In the genomic region with DNA sequence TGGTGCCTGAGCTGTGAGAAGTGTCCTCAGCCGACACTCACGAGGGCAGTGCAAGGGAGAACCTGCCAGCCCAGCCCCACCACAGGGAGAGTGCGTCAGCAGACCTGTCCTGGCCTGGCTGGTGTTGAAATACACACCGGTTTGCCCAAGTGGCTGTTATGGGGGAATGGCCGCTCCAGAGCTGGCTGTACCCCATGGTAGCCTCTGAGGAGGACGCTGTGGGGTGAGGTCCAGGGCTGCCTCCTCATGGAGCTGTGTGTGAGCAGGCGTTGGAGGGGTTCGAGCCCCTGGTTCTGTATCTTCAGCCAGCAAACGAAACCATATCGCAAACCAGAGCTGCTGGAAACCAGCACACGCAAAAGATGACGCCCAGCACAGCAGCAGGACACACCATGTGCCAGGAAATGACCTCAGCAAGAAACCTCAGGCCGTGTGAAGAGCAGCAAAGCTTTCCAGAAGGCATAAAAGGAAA, we compare ENCODE assay signal across 8 cellular contexts. TPM values are rescaled to one million over a fixed set of nuclear protein-coding genes. Genes with fewer than 3 reads are reported as not detected.
DNase-seq lines count a peak whose midpoint lies in the region; ATAC-seq and TF ChIP-seq lines count a peak whose summit lies in the region.

No MANE protein-coding gene starts in this region.

- peak overlapping the region in 1 of 2 experiments; percentile 28 for H3K23ac ChIP-seq in mesenchymal stem cell (ENCODE audit: low read length in 2 of 2)

- H3K36me3 Mint-ChIP-seq in activated naive CD4-positive, alpha-beta T cell treated with anti-CD3 and anti-CD28 coated beads, Interleukin-2, amount 50 U/mL, for 24 hours, result no peaks in the 10 kb centered on the region

- no peaks in the 10 kb centered on the region for H3K27me3 Mint-ChIP-seq in activated naive CD4-positive, alpha-beta T cell treated with anti-CD3 and anti-CD28 coated beads, Interleukin-2, amount 50 U/mL, for 24 hours

- H4K8ac ChIP-seq in mesenchymal stem cell (ENCODE audit: low read length), result peak overlapping the region; percentile 61

- no peak for ATAC-seq in HG03342 (IDR thresholded peaks at IDR 0.05; ENCODE audit: unreplicated experiment)

- peak overlapping the region; percentile 32 to 73 for H2BK12ac ChIP-seq in mesenchymal stem cell (ENCODE audit: low read length in 2 of 2)

- H3K4ac ChIP-seq in mesenchymal stem cell (ENCODE audit: low read depth in 1 of 2, low read length in 2 of 2), result peak overlapping the region in 1 of 2 experiments; percentile 24

- H3K4me3 Mint-ChIP-seq in activated naive CD4-positive, alpha-beta T cell treated with anti-CD3 and anti-CD28 coated beads, Interleukin-2, amount 50 U/mL, for 24 hours, result no peak overlapping the region

- H3K9me3 ChIP-seq in mesenchymal stem cell (ENCODE audit: control insufficient read depth, low read length), result no peaks in the 10 kb centered on the region
- no peaks in the 10 kb centered on the region for H3K9me3 ChIP-seq in vagina

- no peak overlapping the region for H3K4me2 ChIP-seq in mesenchymal stem cell (ENCODE audit: low read length, poor library complexity, severe bottlenecking)

- intact Hi-C loops in vagina (cut with DNase I), result no loop called here

- 80% methylated on average over 12 of the region's 13 CpGs for WGBS in mesenchymal stem cell

- no peaks in the 10 kb centered on the region for H3K4me1 Mint-ChIP-seq in activated naive CD4-positive, alpha-beta T cell treated with anti-CD3 and anti-CD28 coated beads, Interleukin-2, amount 50 U/mL, for 24 hours

- no peak overlapping the region for H2BK5ac ChIP-seq in mesenchymal stem cell (ENCODE audit: low read depth, low read length, poor library complexity, severe bottlenecking)

- peak overlapping the region; percentile 84 for H3K9ac ChIP-seq in mesenchymal stem cell (ENCODE audit: low read length)

- H3K14ac ChIP-seq in mesenchymal stem cell (ENCODE audit: low read length in 2 of 2), result no peak overlapping the region

- H3K36me3 ChIP-seq in mesenchymal stem cell (ENCODE audit: control insufficient read depth in 1 of 2, insufficient read depth in 2 of 2, low read depth in 1 of 2, low read length in 2 of 2) (peaks cover 32 to 60% of the 10 kb centered on the region in 2 experiments), vagina (peaks cover 0 to 12% of the 10 kb centered on the region in 2 donors)

- H2AK5ac ChIP-seq in mesenchymal stem cell (ENCODE audit: low read length, severe bottlenecking), result no peak overlapping the region

- no peak overlapping the region for H3K4me3 ChIP-seq in mesenchymal stem cell (ENCODE audit: insufficient read depth in 1 of 2, low read depth in 1 of 2, low read length in 2 of 2)
- no peak overlapping the region for H3K4me3 ChIP-seq in vagina

- no peak overlapping the region for H2BK120ac ChIP-seq in mesenchymal stem cell (ENCODE audit: low read depth, low read length)

- no peak overlapping the region for H2AFZ ChIP-seq in mesenchymal stem cell (ENCODE audit: low read depth, low read length)

- no peak for TF ChIP-seq CTCF in vagina (IDR thresholded peaks at IDR 0.05)

- no peaks in the 10 kb centered on the region for H3K79me1 ChIP-seq in mesenchymal stem cell (replicated peaks; ENCODE audit: low read length, poor library complexity, severe bottlenecking)

- H3K27me3 ChIP-seq in mesenchymal stem cell (ENCODE audit: control insufficient read depth in 1 of 2, insufficient read depth in 1 of 2, low read length in 2 of 2) (no peaks in the 10 kb centered on the region), vagina (no peaks in the 10 kb centered on the region)

- no peaks in the 10 kb centered on the region for H3K9me3 Mint-ChIP-seq in activated naive CD4-positive, alpha-beta T cell treated with anti-CD3 and anti-CD28 coated beads, Interleukin-2, amount 50 U/mL, for 24 hours

- H2BK15ac ChIP-seq in mesenchymal stem cell (ENCODE audit: low read depth, poor library complexity, severe bottlenecking), result no peak overlapping the region

- DNase-seq in activated naive CD4-positive, alpha-beta T cell treated with anti-CD3 and anti-CD28 coated beads, Interleukin-2, amount 50 U/mL, for 16 hours, result no peak
- DNase-seq in mesenchymal stem cell, result peak; percentile 73
- DNase-seq in vagina (ENCODE audit: extremely low spot score in 2 of 2), result no peak
- no peak for DNase-seq in NCI-H774 (lab: John Stamatoyannopoulos, UW)
- DNase-seq in NCI-H2171 (lab: John Stamatoyannopoulos, UW), result no peak

- peak overlapping the region; percentile 46 to 56 for H3K18ac ChIP-seq in mesenchymal stem cell (ENCODE audit: low read depth in 1 of 2, low read length in 2 of 2)

- no peak for TF ChIP-seq POLR2A in vagina (IDR thresholded peaks at IDR 0.05)

- H3K27ac ChIP-seq in cingulate gyrus (ENCODE audit: low read depth, low read length) (peak overlapping the region; percentile 63), mesenchymal stem cell (ENCODE audit: low read length, poor library complexity, severe bottlenecking) (no peak overlapping the region), vagina (peak overlapping the region; percentile 44)

- H3K4me1 ChIP-seq in mesenchymal stem cell (ENCODE audit: control insufficient read depth, insufficient read depth, low read depth, low read length) (peaks cover 14% of the 10 kb centered on the region), vagina (peaks cover 21% of the 10 kb centered on the region)

- peak overlapping the region; percentile 76 for H4K91ac ChIP-seq in mesenchymal stem cell (ENCODE audit: low read length)

- H3K27ac Mint-ChIP-seq in activated naive CD4-positive, alpha-beta T cell treated with anti-CD3 and anti-CD28 coated beads, Interleukin-2, amount 50 U/mL, for 24 hours, result peak overlapping the region; percentile 55

RNA-seq across cellular contexts. Expression of a gene that starts 9.3 kb away (rescaled TPM):
- polyA plus RNA-seq in mesenchymal stem cell (2013, experiment 1 of 2), result 10.3 TPM
- polyA plus RNA-seq in mesenchymal stem cell (2013, experiment 2 of 2), result 10.2 TPM
- total RNA-seq in vagina, result 34.6 TPM
